In genomic region chr2:158890296-158890905, GRCh38 we compare ENCODE assay signal across 13 cellular contexts.
"Had no signal": no experiment of that assay in that cellular context is flagged by ENCODE, and none has a peak within 500 bp of the region (broad histone marks: within the 10 kb centered on the region; RNA-seq: fewer than 3 reads in every experiment).

No MANE protein-coding gene starts in this region.

- DNase-seq: activated B cell treated with CpG ODN at 0.5 μM for 24 hours; activated CD4-positive, alpha-beta T cell treated with anti-CD3 and anti-CD28 coated beads, Interleukin-2, amount 50 U/mL, for 1 hour; activated naive CD4-positive, alpha-beta T cell treated with anti-CD3 and anti-CD28 coated beads, Interleukin-2, amount 10 ng/mL, durations not matched to agents 7 days and 5 days; body of pancreas; heart right ventricle; islet precursor cell; left ventricle myocardium inferior; mesenchymal stem cell; stimulated activated CD4-positive, alpha-beta T cell treated with anti-CD3 and anti-CD28 coated beads, Interleukin-4, amount 100 ng/mL, for 1 hour; stomach; T-helper 17 cell; thyroid gland had no signal

- H3K4me1 ChIP-seq: esophagus muscularis mucosa, heart right ventricle, left ventricle myocardium inferior, stomach had no signal

- H3K36me3 ChIP-seq: esophagus muscularis mucosa, heart right ventricle, left ventricle myocardium inferior, stomach, thyroid gland had no signal

- H3K27ac ChIP-seq: body of pancreas, esophagus muscularis mucosa, heart right ventricle, left ventricle myocardium inferior, stomach, thyroid gland had no signal

- ATAC-seq: body of pancreas, heart right ventricle, T-helper 17 cell had no signal

- H3K4me3 ChIP-seq: body of pancreas, esophagus muscularis mucosa, heart right ventricle, left ventricle myocardium inferior, stomach, thyroid gland had no signal

- H3K27me3 ChIP-seq: body of pancreas, heart right ventricle, stomach, thyroid gland had no signal

- H3K9me3 ChIP-seq: body of pancreas, esophagus muscularis mucosa, left ventricle myocardium inferior, stomach, thyroid gland had no signal
